Comparison of ENCODE assay signal across 1 cellular context in the genomic region with DNA sequence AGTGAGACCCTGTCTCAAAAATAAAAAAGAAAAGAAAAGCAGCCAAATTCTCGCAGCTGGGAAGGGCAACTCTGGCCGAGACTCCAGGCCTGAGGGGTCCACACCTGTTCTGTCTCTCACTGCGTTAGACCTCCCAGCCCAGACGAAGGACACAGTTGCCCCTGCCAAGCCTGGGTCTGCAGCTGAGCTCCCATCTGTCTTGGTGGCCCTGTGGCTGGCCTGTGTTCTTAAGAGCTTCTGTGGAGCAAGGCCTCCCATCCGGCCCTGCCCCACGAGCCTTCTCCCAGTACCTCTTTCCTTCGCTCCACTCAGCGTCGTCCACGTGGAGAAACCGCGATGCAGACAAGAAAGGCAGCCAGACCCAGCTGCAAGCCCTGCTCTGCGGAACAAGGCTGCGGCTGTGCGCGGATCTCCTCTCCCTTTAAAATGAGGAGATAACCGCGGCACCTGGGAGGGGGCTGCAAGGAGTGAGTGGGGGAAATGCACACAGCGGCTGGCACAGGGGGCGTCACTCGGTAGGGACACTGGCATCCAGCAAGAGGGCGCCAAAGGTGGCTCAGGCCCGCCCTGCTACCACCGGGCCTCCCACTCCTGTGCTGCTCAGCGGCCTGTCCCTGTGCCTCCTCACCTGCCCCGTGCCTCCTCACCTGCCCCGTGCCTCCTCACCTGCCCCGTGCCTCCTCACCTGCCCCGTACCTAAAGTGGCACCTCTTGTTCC.
TF ChIP-seq lines count a peak whose summit lies in the region.

No MANE protein-coding gene starts in this region.

TF ChIP-seq in WTC11, 78 proteins besides CTCF, POLR2A, EP300 and RAD21 (continued from another document):
- TF ChIP-seq, protein P1, sequence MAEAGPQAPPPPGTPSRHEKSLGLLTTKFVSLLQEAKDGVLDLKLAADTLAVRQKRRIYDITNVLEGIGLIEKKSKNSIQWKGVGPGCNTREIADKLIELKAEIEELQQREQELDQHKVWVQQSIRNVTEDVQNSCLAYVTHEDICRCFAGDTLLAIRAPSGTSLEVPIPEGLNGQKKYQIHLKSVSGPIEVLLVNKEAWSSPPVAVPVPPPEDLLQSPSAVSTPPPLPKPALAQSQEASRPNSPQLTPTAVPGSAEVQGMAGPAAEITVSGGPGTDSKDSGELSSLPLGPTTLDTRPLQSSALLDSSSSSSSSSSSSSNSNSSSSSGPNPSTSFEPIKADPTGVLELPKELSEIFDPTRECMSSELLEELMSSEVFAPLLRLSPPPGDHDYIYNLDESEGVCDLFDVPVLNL (CRISPR knock-in tag; IDR thresholded peaks at IDR 0.05; ENCODE audit: borderline replicate concordance, low read depth): no peak
- TF ChIP-seq, protein P2, sequence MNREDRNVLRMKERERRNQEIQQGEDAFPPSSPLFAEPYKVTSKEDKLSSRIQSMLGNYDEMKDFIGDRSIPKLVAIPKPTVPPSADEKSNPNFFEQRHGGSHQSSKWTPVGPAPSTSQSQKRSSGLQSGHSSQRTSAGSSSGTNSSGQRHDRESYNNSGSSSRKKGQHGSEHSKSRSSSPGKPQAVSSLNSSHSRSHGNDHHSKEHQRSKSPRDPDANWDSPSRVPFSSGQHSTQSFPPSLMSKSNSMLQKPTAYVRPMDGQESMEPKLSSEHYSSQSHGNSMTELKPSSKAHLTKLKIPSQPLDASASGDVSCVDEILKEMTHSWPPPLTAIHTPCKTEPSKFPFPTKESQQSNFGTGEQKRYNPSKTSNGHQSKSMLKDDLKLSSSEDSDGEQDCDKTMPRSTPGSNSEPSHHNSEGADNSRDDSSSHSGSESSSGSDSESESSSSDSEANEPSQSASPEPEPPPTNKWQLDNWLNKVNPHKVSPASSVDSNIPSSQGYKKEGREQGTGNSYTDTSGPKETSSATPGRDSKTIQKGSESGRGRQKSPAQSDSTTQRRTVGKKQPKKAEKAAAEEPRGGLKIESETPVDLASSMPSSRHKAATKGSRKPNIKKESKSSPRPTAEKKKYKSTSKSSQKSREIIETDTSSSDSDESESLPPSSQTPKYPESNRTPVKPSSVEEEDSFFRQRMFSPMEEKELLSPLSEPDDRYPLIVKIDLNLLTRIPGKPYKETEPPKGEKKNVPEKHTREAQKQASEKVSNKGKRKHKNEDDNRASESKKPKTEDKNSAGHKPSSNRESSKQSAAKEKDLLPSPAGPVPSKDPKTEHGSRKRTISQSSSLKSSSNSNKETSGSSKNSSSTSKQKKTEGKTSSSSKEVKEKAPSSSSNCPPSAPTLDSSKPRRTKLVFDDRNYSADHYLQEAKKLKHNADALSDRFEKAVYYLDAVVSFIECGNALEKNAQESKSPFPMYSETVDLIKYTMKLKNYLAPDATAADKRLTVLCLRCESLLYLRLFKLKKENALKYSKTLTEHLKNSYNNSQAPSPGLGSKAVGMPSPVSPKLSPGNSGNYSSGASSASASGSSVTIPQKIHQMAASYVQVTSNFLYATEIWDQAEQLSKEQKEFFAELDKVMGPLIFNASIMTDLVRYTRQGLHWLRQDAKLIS (CRISPR knock-in tag; IDR thresholded peaks at IDR 0.05; ENCODE audit: borderline replicate concordance): no peak
